12 cellular contexts compared by ENCODE assay signal in genomic region chr5:73826761-73827450, GRCh38.
DNase-seq lines count a peak whose midpoint lies in the region; ATAC-seq and TF ChIP-seq lines count a peak whose summit lies in the region.
"Had no signal": no experiment of that assay in that cellular context is flagged by ENCODE, and none has a peak within 500 bp of the region (broad histone marks: within the 10 kb centered on the region; RNA-seq: fewer than 3 reads in every experiment).

No MANE protein-coding gene starts in this region.

- H3K4me1 Mint-ChIP-seq in mesothelial cell of epicardium, result peaks cover 10% of the 10 kb centered on the region
- H3K4me1 Mint-ChIP-seq: immature natural killer cell had no signal

- no peak overlapping the region for H3K27ac Mint-ChIP-seq in mesothelial cell of epicardium
- H3K27ac Mint-ChIP-seq: immature natural killer cell had no signal

- H3K4me1 ChIP-seq in fibroblast of lung (ENCODE audit: control insufficient read depth, extremely low read depth, insufficient read depth, low read length), result peaks cover 5% of the 10 kb centered on the region

- DNase-seq in GM04503 (ENCODE audit: low read depth) (peak; percentile 64), NCI-H748 treated with DMSO at 0.1 percent for 48 hours (lab: John Stamatoyannopoulos, UW) (peak; percentile 88), fibroblast of lung (ENCODE audit: low read depth in 2 of 2) (peak; percentile 57 to 64), smooth muscle cell of the brain vasculature (ENCODE audit: low read depth, low spot score) (peak; percentile 73), iPS-NIHi11 (ENCODE audit: low spot score) (no peak), mesothelial cell of epicardium (ENCODE audit: low spot score in 2 of 2, unreplicated experiment in 2 of 2) (no peak), GM19240 (ENCODE audit: insufficient read length, low spot score) (no peak)
- DNase-seq: activated CD8-positive, alpha-beta memory T cell treated with anti-CD3 and anti-CD28 coated beads, Interleukin-2, amount 50 U/mL, for 48 hours; immature natural killer cell; retina; stimulated activated CD8-positive, alpha-beta memory T cell treated with anti-CD3 and anti-CD28 coated beads, Interleukin-4, amount 100 ng/mL, for 48 hours had no signal

- H3K27ac ChIP-seq in fibroblast of lung (ENCODE audit: insufficient read depth, low read length), result peak overlapping the region; percentile 4

- H4K20me1 ChIP-seq in fibroblast of lung (ENCODE audit: control insufficient read depth, extremely low read depth, insufficient read depth, low read length), result no peaks in the 10 kb centered on the region

- H3K79me2 ChIP-seq in fibroblast of lung (ENCODE audit: control insufficient read depth, insufficient read depth, low read length), result no peaks in the 10 kb centered on the region

- no peak overlapping the region for H3K4me3 Mint-ChIP-seq in mesothelial cell of epicardium
- H3K4me3 Mint-ChIP-seq: immature natural killer cell had no signal

- no peaks in the 10 kb centered on the region for H3K27me3 ChIP-seq in fibroblast of lung (ENCODE audit: control insufficient read depth, insufficient read depth, low read length)

- no peaks in the 10 kb centered on the region for H3K36me3 Mint-ChIP-seq in mesothelial cell of epicardium

- H3K27me3 Mint-ChIP-seq in mesothelial cell of epicardium (ENCODE audit: low read depth), result no peaks in the 10 kb centered on the region

- H3K9me3 ChIP-seq in fibroblast of lung (ENCODE audit: control insufficient read depth, insufficient read depth, low read depth, low read length), result no peaks in the 10 kb centered on the region

- H2AFZ ChIP-seq in fibroblast of lung (ENCODE audit: low read length), result no peak overlapping the region

- H3K9me3 Mint-ChIP-seq in mesothelial cell of epicardium, result no peaks in the 10 kb centered on the region
- H3K9me3 Mint-ChIP-seq: immature natural killer cell had no signal

- H3K9ac ChIP-seq in fibroblast of lung (ENCODE audit: insufficient read depth, low read length), result no peak overlapping the region

- no peak for TF ChIP-seq CTCF in fibroblast of lung (conservative IDR thresholded peaks at IDR 0.05 in 1 of 2, IDR thresholded peaks at IDR 0.05 in 1 of 2; ENCODE audit: low read depth in 1 of 2, low read length in 2 of 2)
- no peak for TF ChIP-seq CTCF in mesothelial cell of epicardium (IDR thresholded peaks at IDR 0.05; ENCODE audit: unreplicated experiment)

- ATAC-seq in GM21619 (IDR thresholded peaks at IDR 0.05; ENCODE audit: unreplicated experiment), result no peak

- no peak overlapping the region for H3K4me2 ChIP-seq in fibroblast of lung (ENCODE audit: extremely low read depth, insufficient read depth, low read length)

- no peak overlapping the region for H3K4me3 ChIP-seq in fibroblast of lung (replicated peaks in 1 of 4; ENCODE audit: control extremely low read depth in 1 of 4, insufficient read depth in 1 of 4, low read depth in 3 of 4, low read length in 4 of 4)

- no peaks in the 10 kb centered on the region for H3K36me3 ChIP-seq in fibroblast of lung (ENCODE audit: control insufficient read depth, insufficient read depth, low read length)

Comparison
In these comparisons a context has a peak if more than half of its experiments do, and no peak if none do; other contexts are left out.
1. DNase-seq: peak in GM04503 (single experiment), NCI-H748 treated with DMSO at 0.1 percent for 48 hours (single experiment), fibroblast of lung (2 of 2) and smooth muscle cell of the brain vasculature (single experiment); none in iPS-NIHi11 (single experiment), mesothelial cell of epicardium (0 of 2) and GM19240 (single experiment).